25 cellular contexts compared by ENCODE assay signal in the genomic region with DNA sequence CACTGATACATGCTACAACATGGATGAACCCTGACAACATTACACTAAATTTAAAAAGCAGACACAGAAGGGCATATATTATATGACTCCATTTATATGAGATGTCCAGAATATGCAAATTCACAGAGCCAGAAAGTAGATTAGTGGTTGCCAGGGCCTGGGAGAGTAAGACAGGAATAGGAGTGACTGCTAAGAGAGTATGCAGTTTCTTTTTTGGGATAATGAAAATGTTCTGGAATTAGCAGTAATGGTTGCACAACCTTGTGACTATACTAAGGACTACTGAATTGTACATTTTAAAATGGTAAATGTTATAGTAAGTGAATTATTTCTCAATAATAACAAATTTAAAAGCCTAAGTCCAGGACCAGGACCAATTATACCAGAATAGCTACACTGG. TPM values are rescaled to one million over a fixed set of nuclear protein-coding genes. Genes with fewer than 3 reads are reported as not detected.
DNase-seq lines count a peak whose midpoint lies in the region; ATAC-seq, FAIRE-seq and TF ChIP-seq lines count a peak whose summit lies in the region.
"Had no signal": no experiment of that assay in that cellular context is flagged by ENCODE, and none has a peak within 500 bp of the region (broad histone marks: within the 10 kb centered on the region; RNA-seq: fewer than 3 reads in every experiment).

No MANE protein-coding gene starts in this region.

- H3K9ac ChIP-seq in BLaER1 treated with 17β-estradiol and CSF1 and Interleukin-3, amounts not matched to agents 10 nM and 100 nM, result no peak overlapping the region
- peak overlapping the region; percentile 13; the same call in 1 of the 2 replicates for H3K9ac ChIP-seq in GM23248

- H3K4me2 ChIP-seq in BLaER1 treated with 17β-estradiol and CSF1 and Interleukin-3, amounts not matched to agents 10 nM and 100 nM, result peak overlapping the region in 8 of 11 experiments; percentile 66 to 85 (median 76); a peak in 14 of 22 replicates
- no peak overlapping the region for H3K4me2 ChIP-seq in GM23248 (ENCODE audit: unreplicated experiment)
- H3K4me2 ChIP-seq: A549, PC-9 had no signal

- intact Hi-C loops in gastrocnemius medialis (cut with DNase I; ENCODE audit: low total_unique reads) (loop anchor here (2.0 kb wide), 2 partner anchors 73 to 327 kb away; a partner anchor contains a TSS), pancreas (cut with DNase I) (loop anchor here in 1 of 3 donors (10.0 kb wide), 1 partner anchor 317 kb away; no protein-coding TSS in a partner anchor)

- H3K79me2 ChIP-seq in GM23248 (ENCODE audit: insufficient read depth), result peaks cover 58% of the 10 kb centered on the region

- DNase-seq in GM23248 (peak; percentile 11), fibroblast of pulmonary artery (ENCODE audit: low read depth) (peak; percentile 25), gastrocnemius medialis (no peak), G401 (ENCODE audit: low spot score) (no peak), pancreas (no peak)
- DNase-seq: AML-193; Caco-2; CD8-positive, alpha-beta T cell; EL; GF-D8; H7; Karpas-422; NCI-H1092; NCI-H1417 treated with DMSO at 0.1 percent for 48 hours; NCI-H1694 treated with DMSO at 0.1 percent for 48 hours; NCI-H2081; NCI-H2227 treated with DMSO at 0.1 percent for 48 hours; NCI-H526 treated with DMSO at 0.1 percent for 48 hours; PC-9; SHP77 had no signal

- H3F3A ChIP-seq in GM23248 (ENCODE audit: insufficient read depth), result no peaks in the 10 kb centered on the region; the same call in 1 of the 2 replicates

- H3K9me3 ChIP-seq in BLaER1 treated with 17β-estradiol and CSF1 and Interleukin-3, amounts not matched to agents 10 nM and 100 nM (replicated peaks in 1 of 11), result no peaks in the 10 kb centered on the region
- H3K9me3 ChIP-seq in GM23248 (ENCODE audit: low read depth), result no peaks in the 10 kb centered on the region
- H3K9me3 ChIP-seq in gastrocnemius medialis, result no peaks in the 10 kb centered on the region
- no peaks in the 10 kb centered on the region for H3K9me3 ChIP-seq in pancreas
- H3K9me3 ChIP-seq: A549, Caco-2 had no signal

- TF ChIP-seq CTCF in fibroblast of pulmonary artery (IDR thresholded peaks at IDR 0.05; ENCODE audit: low read length, missing control alignments), result no peak
- TF ChIP-seq CTCF in gastrocnemius medialis (IDR thresholded peaks at IDR 0.05 in 4 of 5, conservative IDR thresholded peaks at IDR 0.05 in 1 of 5), result no peak
- no peak for TF ChIP-seq CTCF in pancreas (IDR thresholded peaks at IDR 0.05)

- H3K4me1 ChIP-seq in BLaER1 treated with 17β-estradiol and CSF1 and Interleukin-3, amounts not matched to agents 10 nM and 100 nM, result peaks cover 17 to 37% (median 33%) of the 10 kb centered on the region in 10 experiments
- peaks cover 14% of the 10 kb centered on the region; the same call in 1 of the 2 replicates for H3K4me1 ChIP-seq in GM23248 (ENCODE audit: insufficient read depth)
- peaks cover 15 to 19% of the 10 kb centered on the region in 2 donors for H3K4me1 ChIP-seq in gastrocnemius medialis
- peaks cover 0 to 3% (median 0%) of the 10 kb centered on the region in 3 donors for H3K4me1 ChIP-seq in pancreas
- H3K4me1 ChIP-seq: A549, Caco-2 had no signal

- H3K4me3 ChIP-seq in BLaER1 treated with 17β-estradiol and CSF1 and Interleukin-3, amounts not matched to agents 10 nM and 100 nM, result no peak overlapping the region
- H3K4me3 ChIP-seq in GM23248 (no peak overlapping the region), fibroblast of pulmonary artery (replicated peaks; ENCODE audit: low read depth, low read length) (no peak overlapping the region), gastrocnemius medialis (no peak overlapping the region), pancreas (no peak overlapping the region)
- H3K4me3 ChIP-seq: A549, PC-9 had no signal

- H3K27me3 ChIP-seq in BLaER1 treated with 17β-estradiol and CSF1 and Interleukin-3, amounts not matched to agents 10 nM and 100 nM, result no peaks in the 10 kb centered on the region
- no peaks in the 10 kb centered on the region for H3K27me3 ChIP-seq in GM23248 (replicated peaks; ENCODE audit: insufficient read depth)
- H3K27me3 ChIP-seq in gastrocnemius medialis, result no peaks in the 10 kb centered on the region
- no peaks in the 10 kb centered on the region for H3K27me3 ChIP-seq in pancreas

- peak overlapping the region in 4 of 11 experiments; percentile 31 to 60 (median 46); a peak in 5 of 22 replicates for H3K27ac ChIP-seq in BLaER1 treated with 17β-estradiol and CSF1 and Interleukin-3, amounts not matched to agents 10 nM and 100 nM
- H3K27ac ChIP-seq in GM23248, result no peak overlapping the region
- H3K27ac ChIP-seq in gastrocnemius medialis, result peak overlapping the region; percentile 34 to 76 (median 70)
- H3K27ac ChIP-seq in pancreas, result no peak overlapping the region
- H3K27ac ChIP-seq: A549, C4-2B, PC-9 had no signal

- no peaks in the 10 kb centered on the region for H3K9me2 ChIP-seq in GM23248 (ENCODE audit: insufficient read depth)

- ATAC-seq in gastrocnemius medialis (peak; percentile 63 to 74), GM19467 (IDR thresholded peaks at IDR 0.05; ENCODE audit: unreplicated experiment) (no peak), pancreas (no peak)
- ATAC-seq: A549; CD8-positive, alpha-beta T cell had no signal

- in situ Hi-C loops in GM23248 (cut with MboI) (no loop called here), gastrocnemius medialis (cut with MboI; ENCODE audit: low sequenced_read_pairs in 4 of 4) (loop anchor here (5.0 to 25.0 kb wide), 4 partner anchors 135 to 785 kb away; a partner anchor contains a TSS), G401 (cut with HindIII; ENCODE audit: low sequenced_read_pairs) (no loop called here)

- H4K20me1 ChIP-seq in BLaER1 treated with 17β-estradiol and CSF1 and Interleukin-3, amounts not matched to agents 10 nM and 100 nM, result peaks cover 0 to 100% (median 0%) of the 10 kb centered on the region in 11 experiments; a peak in 7 of 22 replicates
- no peaks in the 10 kb centered on the region for H4K20me1 ChIP-seq in GM23248 (ENCODE audit: insufficient read depth)

- FAIRE-seq in pancreas (lab: Jason Lieb, UNC), result no peak
- FAIRE-seq: A549, GM12891 had no signal

- peaks cover 35 to 100% (median 45%) of the 10 kb centered on the region in 11 experiments for H3K36me3 ChIP-seq in BLaER1 treated with 17β-estradiol and CSF1 and Interleukin-3, amounts not matched to agents 10 nM and 100 nM
- H3K36me3 ChIP-seq in GM23248 (ENCODE audit: low read depth), result peaks cover 24% of the 10 kb centered on the region; the same call in 1 of the 2 replicates
- H3K36me3 ChIP-seq in gastrocnemius medialis, result peaks cover 3 to 47% of the 10 kb centered on the region in 2 donors
- H3K36me3 ChIP-seq in pancreas, result peaks cover 0 to 31% (median 4%) of the 10 kb centered on the region in 3 donors

- H2AFZ ChIP-seq in GM23248, result no peak overlapping the region
- H2AFZ ChIP-seq: PC-9 had no signal

- TF ChIP-seq POLR2A in gastrocnemius medialis (IDR thresholded peaks at IDR 0.05), result no peak

RNA-seq across cellular contexts. Expression of a gene that starts 29.5 kb away (rescaled TPM):
- total RNA-seq in GM23248 (2014; rRNA removed; shearing (Covaris generic)), result 26.4 and 47.3 TPM in 2 replicates
- 35.9 and 37.6 TPM in 2 replicates for polyA plus RNA-seq in GM23248 (2016; fragmentation: Nextera tagmentation; extraction: Ambion mirVana)
- total RNA-seq in gastrocnemius medialis, result 10 to 100 TPM; 15.7 to 22.8 (median 20.0) TPM
- total RNA-seq in G401 (2014; rRNA removed; shearing (Covaris generic)), result 78.2 and 130 TPM in 2 replicates
- total RNA-seq in pancreas, result 10 to 100 TPM; 17.5 to 20.8 (median 19.2) TPM
- 10 to 100 TPM; 15.6 to 21.7 TPM for polyA plus RNA-seq in pancreas

RNA-seq across cellular contexts. Expression of a gene that starts 35.9 kb away (rescaled TPM):
- total RNA-seq in GM23248 (2014; rRNA removed; shearing (Covaris generic)), result 122 and 158 TPM in 2 replicates
- polyA plus RNA-seq in GM23248 (2016; fragmentation: Nextera tagmentation; extraction: Ambion mirVana) (173 and 175 TPM in 2 replicates), pancreas (10 to 100 TPM; 36.8 to 50.7 TPM)
- total RNA-seq in gastrocnemius medialis (100 to 1,000 TPM in 3 of 4 donors, 10 to 100 TPM in 1; 91.3 to 292 (median 186) TPM), pancreas (100 to 1,000 TPM in 1 of 6 donors, 10 to 100 TPM in 5; 65.4 to 123 (median 73.3) TPM)
- total RNA-seq in G401 (2014; rRNA removed; shearing (Covaris generic)), result 39.9 and 61.3 TPM in 2 replicates

Comparison
In these comparisons a context has a peak if more than half of its experiments do, and no peak if none do; other contexts are left out.
1. H3K27ac ChIP-seq: peak in gastrocnemius medialis (4 of 4); none in GM23248 (single experiment) and pancreas (0 of 4).
2. DNase-seq: peak in GM23248 (single experiment) and fibroblast of pulmonary artery (single experiment); none in gastrocnemius medialis (0 of 2), G401 (single experiment) and pancreas (0 of 6).
3. ATAC-seq: peak in gastrocnemius medialis (2 of 2); none in GM19467 (single experiment) and pancreas (0 of 4).
4. in situ Hi-C loops: an anchor here in gastrocnemius medialis (5.0 to 25.0 kb wide); none called in GM23248 and G401.